ENCODE assay signal across 18 cellular contexts in genomic region chr2:29940706-29941105, GRCh38. TPM values are rescaled to one million over a fixed set of nuclear protein-coding genes. Genes with fewer than 3 reads are reported as not detected.
"Had no signal": no experiment of that assay in that cellular context is flagged by ENCODE, and none has a peak within 500 bp of the region (broad histone marks: within the 10 kb centered on the region; RNA-seq: fewer than 3 reads in every experiment).

No MANE protein-coding gene starts in this region.

- H3K4me3 ChIP-seq: lung, smooth muscle cell had no signal

- DNase-seq: activated CD4-positive, alpha-beta T cell treated with anti-CD3 and anti-CD28 coated beads, Interleukin-2, amount 10 ng/mL, durations not matched to agents 7 days and 5 days; activated CD4-positive, CD25-positive, alpha-beta regulatory T cell; activated CD8-positive, alpha-beta memory T cell treated with anti-CD3 and anti-CD28 coated beads for 24 hours; activated naive CD4-positive, alpha-beta T cell treated with anti-CD3 and anti-CD28 coated beads for 36 hours; brain microvascular endothelial cell; cerebellar nuclear complex; dermis blood vessel endothelial cell; kidney; occipital lobe; SHP77; T-helper 17 cell; trophoblast cell had no signal

- H3K4me2 ChIP-seq: smooth muscle cell had no signal

- H3K36me3 ChIP-seq: brain microvascular endothelial cell had no signal

- ATAC-seq: natural killer cell treated with Interleukin-12 subunit alpha and Interleukin-12 subunit beta and Interleukin-15 and Interleukin-18, amount 100 ng/mL, for 72 hours; stimulated activated effector memory CD8-positive, alpha-beta T cell treated with anti-CD3 and anti-CD28 coated beads, Interleukin-12 subunit alpha, Interleukin-12 subunit beta, amount 100 ng/mL, for 72 hours; T-helper 17 cell had no signal

- H3K27ac ChIP-seq: brain microvascular endothelial cell had no signal

- FAIRE-seq: kidney, TTC549 had no signal

- H3K27me3 ChIP-seq: brain microvascular endothelial cell had no signal

RNA-seq across cellular contexts. Expression of gene ALK, which starts 19.3 kb away (rescaled TPM):
- total RNA-seq: activated CD4-positive, alpha-beta T cell treated with anti-CD3 and anti-CD28 coated beads, Interleukin-2, amount 10 ng/mL, durations not matched to agents 7 days and 5 days; activated naive CD4-positive, alpha-beta T cell treated with anti-CD3 and anti-CD28 coated beads for 36 hours; dermis blood vessel endothelial cell; natural killer cell treated with Interleukin-12 subunit alpha and Interleukin-12 subunit beta and Interleukin-15 and Interleukin-18, amount 100 ng/mL, for 72 hours; renal cortical epithelial cell; T-helper 17 cell had no signal
